1 cellular context compared by ENCODE assay signal in the genomic region with DNA sequence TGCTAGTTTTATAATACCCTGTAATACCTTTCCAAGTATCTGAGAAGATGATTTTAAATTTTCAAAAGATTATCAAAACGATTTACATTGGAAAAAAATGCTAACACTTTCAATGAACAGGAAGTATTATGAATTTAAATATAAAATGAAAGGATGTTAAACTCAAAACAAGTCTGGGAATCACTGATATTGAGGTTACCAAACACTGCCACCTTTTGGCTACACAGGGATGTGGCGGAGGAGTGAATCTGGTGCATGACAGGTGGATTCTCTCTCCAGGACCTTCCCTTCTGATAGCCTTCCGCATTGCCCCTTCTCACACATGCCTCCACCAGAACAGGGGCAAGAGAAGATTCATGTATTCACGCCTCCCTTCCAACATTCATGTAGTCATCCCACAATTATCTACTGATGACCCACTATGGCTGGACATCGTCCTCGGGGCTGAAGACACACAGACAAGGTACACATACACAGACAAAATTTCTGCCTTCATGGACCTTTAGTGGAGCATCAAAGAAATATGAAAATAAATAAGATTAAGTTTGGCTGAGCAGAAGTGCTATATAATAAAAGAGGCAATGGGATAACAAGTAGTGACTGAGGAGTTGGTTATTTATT.
TF ChIP-seq lines count a peak whose summit lies in the region.

No MANE protein-coding gene starts in this region.

TF ChIP-seq in SK-N-SH treated with all-trans-retinoic acid at 6 μM for 48 hours, 23 proteins besides CTCF, POLR2A, EP300 and RAD21 (continued from another document):
- TF ChIP-seq, protein P1, sequence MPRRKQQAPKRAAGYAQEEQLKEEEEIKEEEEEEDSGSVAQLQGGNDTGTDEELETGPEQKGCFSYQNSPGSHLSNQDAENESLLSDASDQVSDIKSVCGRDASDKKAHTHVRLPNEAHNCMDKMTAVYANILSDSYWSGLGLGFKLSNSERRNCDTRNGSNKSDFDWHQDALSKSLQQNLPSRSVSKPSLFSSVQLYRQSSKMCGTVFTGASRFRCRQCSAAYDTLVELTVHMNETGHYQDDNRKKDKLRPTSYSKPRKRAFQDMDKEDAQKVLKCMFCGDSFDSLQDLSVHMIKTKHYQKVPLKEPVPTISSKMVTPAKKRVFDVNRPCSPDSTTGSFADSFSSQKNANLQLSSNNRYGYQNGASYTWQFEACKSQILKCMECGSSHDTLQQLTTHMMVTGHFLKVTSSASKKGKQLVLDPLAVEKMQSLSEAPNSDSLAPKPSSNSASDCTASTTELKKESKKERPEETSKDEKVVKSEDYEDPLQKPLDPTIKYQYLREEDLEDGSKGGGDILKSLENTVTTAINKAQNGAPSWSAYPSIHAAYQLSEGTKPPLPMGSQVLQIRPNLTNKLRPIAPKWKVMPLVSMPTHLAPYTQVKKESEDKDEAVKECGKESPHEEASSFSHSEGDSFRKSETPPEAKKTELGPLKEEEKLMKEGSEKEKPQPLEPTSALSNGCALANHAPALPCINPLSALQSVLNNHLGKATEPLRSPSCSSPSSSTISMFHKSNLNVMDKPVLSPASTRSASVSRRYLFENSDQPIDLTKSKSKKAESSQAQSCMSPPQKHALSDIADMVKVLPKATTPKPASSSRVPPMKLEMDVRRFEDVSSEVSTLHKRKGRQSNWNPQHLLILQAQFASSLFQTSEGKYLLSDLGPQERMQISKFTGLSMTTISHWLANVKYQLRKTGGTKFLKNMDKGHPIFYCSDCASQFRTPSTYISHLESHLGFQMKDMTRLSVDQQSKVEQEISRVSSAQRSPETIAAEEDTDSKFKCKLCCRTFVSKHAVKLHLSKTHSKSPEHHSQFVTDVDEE (CRISPR knock-in tag; IDR thresholded peaks at IDR 0.05), result no peak
- no peak for TF ChIP-seq CSDC2 (CRISPR knock-in tag; IDR thresholded peaks at IDR 0.05)
- TF ChIP-seq ZNF70 (CRISPR knock-in tag; IDR thresholded peaks at IDR 0.05), result no peak
- TF ChIP-seq, protein P2, sequence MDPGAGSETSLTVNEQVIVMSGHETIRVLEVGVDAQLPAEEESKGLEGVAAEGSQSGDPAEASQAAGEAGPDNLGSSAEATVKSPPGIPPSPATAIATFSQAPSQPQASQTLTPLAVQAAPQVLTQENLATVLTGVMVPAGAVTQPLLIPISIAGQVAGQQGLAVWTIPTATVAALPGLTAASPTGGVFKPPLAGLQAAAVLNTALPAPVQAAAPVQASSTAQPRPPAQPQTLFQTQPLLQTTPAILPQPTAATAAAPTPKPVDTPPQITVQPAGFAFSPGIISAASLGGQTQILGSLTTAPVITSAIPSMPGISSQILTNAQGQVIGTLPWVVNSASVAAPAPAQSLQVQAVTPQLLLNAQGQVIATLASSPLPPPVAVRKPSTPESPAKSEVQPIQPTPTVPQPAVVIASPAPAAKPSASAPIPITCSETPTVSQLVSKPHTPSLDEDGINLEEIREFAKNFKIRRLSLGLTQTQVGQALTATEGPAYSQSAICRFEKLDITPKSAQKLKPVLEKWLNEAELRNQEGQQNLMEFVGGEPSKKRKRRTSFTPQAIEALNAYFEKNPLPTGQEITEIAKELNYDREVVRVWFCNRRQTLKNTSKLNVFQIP (CRISPR knock-in tag; IDR thresholded peaks at IDR 0.05; ENCODE audit: borderline replicate concordance, low read depth), result no peak
- TF ChIP-seq ZC3H10 (CRISPR knock-in tag; IDR thresholded peaks at IDR 0.05), result no peak
- TF ChIP-seq TOX (CRISPR knock-in tag; IDR thresholded peaks at IDR 0.05; ENCODE audit: borderline replicate concordance), result no peak
- TF ChIP-seq, protein P3, sequence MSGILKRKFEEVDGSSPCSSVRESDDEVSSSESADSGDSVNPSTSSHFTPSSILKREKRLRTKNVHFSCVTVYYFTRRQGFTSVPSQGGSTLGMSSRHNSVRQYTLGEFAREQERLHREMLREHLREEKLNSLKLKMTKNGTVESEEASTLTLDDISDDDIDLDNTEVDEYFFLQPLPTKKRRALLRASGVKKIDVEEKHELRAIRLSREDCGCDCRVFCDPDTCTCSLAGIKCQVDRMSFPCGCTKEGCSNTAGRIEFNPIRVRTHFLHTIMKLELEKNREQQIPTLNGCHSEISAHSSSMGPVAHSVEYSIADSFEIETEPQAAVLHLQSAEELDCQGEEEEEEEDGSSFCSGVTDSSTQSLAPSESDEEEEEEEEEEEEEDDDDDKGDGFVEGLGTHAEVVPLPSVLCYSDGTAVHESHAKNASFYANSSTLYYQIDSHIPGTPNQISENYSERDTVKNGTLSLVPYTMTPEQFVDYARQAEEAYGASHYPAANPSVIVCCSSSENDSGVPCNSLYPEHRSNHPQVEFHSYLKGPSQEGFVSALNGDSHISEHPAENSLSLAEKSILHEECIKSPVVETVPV (CRISPR knock-in tag; IDR thresholded peaks at IDR 0.05), result no peak
- no peak for TF ChIP-seq RARB (CRISPR knock-in tag; IDR thresholded peaks at IDR 0.05)
- no peak for TF ChIP-seq SNAI2 (CRISPR knock-in tag; IDR thresholded peaks at IDR 0.05)
- no peak for TF ChIP-seq ZFP3 (CRISPR knock-in tag; IDR thresholded peaks at IDR 0.05)
